Comparison of ENCODE assay signal across 8 cellular contexts in genomic region chr19:44002212-44002565, GRCh38. TPM values are rescaled to one million over a fixed set of nuclear protein-coding genes. Genes with fewer than 3 reads are reported as not detected.
DNase-seq lines count a peak whose midpoint lies in the region; ATAC-seq and TF ChIP-seq lines count a peak whose summit lies in the region.

No MANE protein-coding gene starts in this region.

- TF ChIP-seq RAD21 in IMR-90 (IDR thresholded peaks at IDR 0.05; ENCODE audit: low read length): no peak

- peak overlapping the region; percentile 67 for H3K4me2 ChIP-seq in IMR-90 (ENCODE audit: low read depth, low read length)

- H3K27ac Mint-ChIP-seq in chondrocyte (ENCODE audit: unreplicated experiment): peak overlapping the region; percentile 98

- peak overlapping the region; percentile 91 for H3K14ac ChIP-seq in IMR-90 (replicated peaks; ENCODE audit: low read depth, low read length)

- no peak for TF ChIP-seq POLR2A in IMR-90 (IDR thresholded peaks at IDR 0.05; ENCODE audit: low read depth, low read length)

- no peak overlapping the region for H2BK120ac ChIP-seq in IMR-90 (ENCODE audit: low read depth, low read length)

- dilution Hi-C loops in IMR-90 (cut with HindIII; ENCODE audit: low sequenced_read_pairs, unreplicated experiment): no loop called here

- WGBS in IMR-90 (ENCODE audit: extremely low coverage in 2 of 2, insufficient read length in 1 of 2), 2 experiments: no CpG with 5 or more reads among the region's 8 CpGs

- BruUV-seq in IMR-90 (replicated peaks; lab: Mats Ljungman, UMichigan): no TSS peak

- peak overlapping the region; percentile 82 to 99 for H4K8ac ChIP-seq in IMR-90 (ENCODE audit: low read depth in 2 of 2, low read length in 2 of 2)

- H3K23ac ChIP-seq in IMR-90 (ENCODE audit: low read depth, low read length): 0 out of 2 replicates have a peak overlapping the region, but pooled peaks have one; percentile 85

- intact Hi-C loops in IMR-90 (cut with micrococcal nuclease): loop anchor here (2.0 kb wide), 1 partner anchor 67 kb away; the partner anchor contains the start of gene ZNF45

- H3K4me1 ChIP-seq in IMR-90 (ENCODE audit: control insufficient read depth, insufficient read depth, low read length) (peaks cover 2% of the 10 kb centered on the region; the same call in 1 of the 2 replicates), muscle layer of duodenum (ENCODE audit: control insufficient read depth in 1 of 2, insufficient read depth in 2 of 2, low read length in 2 of 2) (peaks cover 0 to 16% of the 10 kb centered on the region in 2 donors)

- H3K9ac ChIP-seq in IMR-90 (ENCODE audit: low read depth, low read length): peak overlapping the region; percentile 87

- H3K9me3 ChIP-seq in IMR-90 (ENCODE audit: control insufficient read depth, insufficient read depth, low read length) (peaks cover 3% of the 10 kb centered on the region; the same call in 1 of the 2 replicates), muscle layer of duodenum (ENCODE audit: control insufficient read depth in 1 of 2, low read length in 2 of 2) (peaks cover 12 to 29% of the 10 kb centered on the region in 2 donors)

- peak overlapping the region; percentile 79; the same call in 1 of the 2 replicates for H3K56ac ChIP-seq in IMR-90 (ENCODE audit: extremely low read depth, insufficient read depth, low read length)

- DNase-seq in AG08395 (ENCODE audit: low spot score) (peak; percentile 6), IMR-90 (peak; percentile 11), chondrocyte (ENCODE audit: low spot score) (no peak), HuH-7.5 (ENCODE audit: low spot score) (no peak), NK-92 (lab: John Stamatoyannopoulos, UW; ENCODE audit: unreplicated experiment) (no peak), RKO (ENCODE audit: low spot score) (no peak), MV-4-11 (lab: John Stamatoyannopoulos, UW) (no peak)

- H3K18ac ChIP-seq in IMR-90 (ENCODE audit: low read depth, low read length): peak overlapping the region; percentile 58; the same call in 1 of the 2 replicates

- peaks cover 17% of the 10 kb centered on the region for H3K36me3 Mint-ChIP-seq in chondrocyte (ENCODE audit: low read depth)

- no peaks in the 10 kb centered on the region for H3K27me3 Mint-ChIP-seq in chondrocyte (ENCODE audit: low read depth)

- TF ChIP-seq CTCF in IMR-90 (conservative IDR thresholded peaks at IDR 0.05; ENCODE audit: low read depth, low read length): no peak
- TF ChIP-seq CTCF in chondrocyte (IDR thresholded peaks at IDR 0.05): no peak

- H3K9me3 Mint-ChIP-seq in chondrocyte (ENCODE audit: low read depth): peaks cover 22% of the 10 kb centered on the region

- peak overlapping the region; percentile 33 for H2AK9ac ChIP-seq in IMR-90 (replicated peaks; ENCODE audit: low read depth, low read length, poor library complexity)

- H2BK20ac ChIP-seq in IMR-90 (ENCODE audit: low read depth, low read length): no peak overlapping the region

- in situ Hi-C loops in IMR-90 (cut with MboI; ENCODE audit: low sequenced_read_pairs): no loop called here

- H3K27me3 ChIP-seq in IMR-90 (ENCODE audit: control insufficient read depth, insufficient read depth, low read length) (no peaks in the 10 kb centered on the region), muscle layer of duodenum (ENCODE audit: low read depth, low read length) (no peaks in the 10 kb centered on the region)

- H3K4me1 Mint-ChIP-seq in chondrocyte (ENCODE audit: low read depth): peaks cover 17% of the 10 kb centered on the region

- H3K4ac ChIP-seq in IMR-90 (ENCODE audit: low read depth, low read length): peak overlapping the region; percentile 90

- H3K79me1 ChIP-seq in IMR-90 (ENCODE audit: low read depth in 1 of 2, low read length in 2 of 2): peaks cover 3 to 19% of the 10 kb centered on the region in 2 experiments

- no peaks in the 10 kb centered on the region for H3K9me1 ChIP-seq in IMR-90 (ENCODE audit: insufficient read depth, low read length)

- H3K4me3 ChIP-seq in IMR-90 (ENCODE audit: insufficient read depth, low read depth, low read length) (peak overlapping the region; percentile 68), muscle layer of duodenum (ENCODE audit: low read depth in 1 of 2, low read length in 2 of 2) (peak overlapping the region; percentile 83 to 89)

- H3K27ac ChIP-seq in IMR-90 (ENCODE audit: insufficient read depth, low read length) (peak overlapping the region; percentile 70), muscle layer of duodenum (ENCODE audit: low read length) (peak overlapping the region; percentile 65)

- POLR2A ChIA-PET in IMR-90 (lab: Charles Lee; ENCODE audit: unreplicated experiment): no interaction called here

- peak overlapping the region; percentile 99 for H3K4me3 Mint-ChIP-seq in chondrocyte (ENCODE audit: unreplicated experiment)

- no peaks in the 10 kb centered on the region for H4K20me1 ChIP-seq in IMR-90 (ENCODE audit: insufficient read depth, low read length)

- H2AK5ac ChIP-seq in IMR-90 (ENCODE audit: low read depth, low read length): no peak overlapping the region

- ATAC-seq in IMR-90 (ENCODE audit: low read depth): peak; percentile 3; the same call in 1 of the 2 replicates

- peak overlapping the region; percentile 85 for H4K5ac ChIP-seq in IMR-90 (ENCODE audit: low read depth, low read length)

- 0 out of 3 replicates have a peak overlapping the region, but pooled peaks have one; percentile 57 for H2BK15ac ChIP-seq in IMR-90 (ENCODE audit: low read depth, low read length)

- H4K91ac ChIP-seq in IMR-90 (ENCODE audit: insufficient read depth, low read depth, low read length): peak overlapping the region; percentile 90; the same call in 1 of the 2 replicates

- H2AFZ ChIP-seq in IMR-90 (replicated peaks; ENCODE audit: low read length, poor library complexity): peak overlapping the region; percentile 99

- CTCF ChIA-PET in IMR-90 (lab: Yijun Ruan, JAX): no interaction called here

- H2BK5ac ChIP-seq in IMR-90 (ENCODE audit: low read depth, low read length, poor library complexity, severe bottlenecking): peak overlapping the region; percentile 74

- peaks cover under 1% of the 10 kb centered on the region; the same call in 1 of the 2 replicates for H3K36me3 ChIP-seq in IMR-90 (ENCODE audit: control insufficient read depth, insufficient read depth, low read length)
- peaks cover 3 to 25% of the 10 kb centered on the region in 2 donors for H3K36me3 ChIP-seq in muscle layer of duodenum (ENCODE audit: control insufficient read depth in 1 of 2, insufficient read depth in 2 of 2, low read length in 2 of 2)

TF ChIP-seq in IMR-90, 13 proteins besides CTCF, POLR2A, EP300 and RAD21 (continues in another document):
- TF ChIP-seq MXI1 (IDR thresholded peaks at IDR 0.05; ENCODE audit: borderline replicate concordance, low read depth, low read length) (no peak), NFE2L2 (IDR thresholded peaks at IDR 0.05; ENCODE audit: low read depth, low read length) (no peak), ELK1 (IDR thresholded peaks at IDR 0.05; ENCODE audit: borderline replicate concordance, low read depth, low read length) (no peak), MAFK (IDR thresholded peaks at IDR 0.05; ENCODE audit: low read depth, low read length) (no peak), CHD1 (IDR thresholded peaks at IDR 0.05; ENCODE audit: low read depth, low read length) (no peak), CEBPB (IDR thresholded peaks at IDR 0.05; ENCODE audit: low read depth, low read length) (no peak), BHLHE40 (IDR thresholded peaks at IDR 0.05; ENCODE audit: low read depth, low read length) (no peak), FOS (IDR thresholded peaks at IDR 0.05; ENCODE audit: low read depth, low read length) (no peak), RCOR1 (IDR thresholded peaks at IDR 0.05; ENCODE audit: insufficient replicate concordance, low read length) (no peak), SMC3 (IDR thresholded peaks at IDR 0.05; ENCODE audit: low read depth, low read length) (no peak)

RNA-seq across cellular contexts. Expression of gene ZNF230, which starts 0.6 kb away (rescaled TPM):
- 3.4 and 5.0 TPM in 2 replicates for total RNA-seq in IMR-90 (2012; rRNA removed)
- 1.4 and 1.5 TPM in 2 replicates for polyA plus RNA-seq in IMR-90 (2012; rRNA removed)
- polyA plus RNA-seq in IMR-90 (2012; cell fraction: cytosol; rRNA removed): 0.88 and 1.1 TPM in 2 replicates
- 1.2 and 3.7 TPM in 2 replicates for polyA plus RNA-seq in IMR-90 (2012; cell fraction: nucleus; rRNA removed; ENCODE audit: low replicate concordance)
- total RNA-seq in chondrocyte: 2.2 to 3.9 TPM (median 3.3 TPM) in 3 replicates

RNA-seq across cellular contexts. Expression of gene ZNF155, which starts 18.2 kb away (rescaled TPM):
- 9.0 and 10.8 TPM in 2 replicates for total RNA-seq in IMR-90 (2012; rRNA removed)
- polyA plus RNA-seq in IMR-90 (2012; rRNA removed): 2.5 and 3.5 TPM in 2 replicates
- 0.42 and 0.47 TPM in 2 replicates for polyA plus RNA-seq in IMR-90 (2012; cell fraction: cytosol; rRNA removed)
- polyA plus RNA-seq in IMR-90 (2012; cell fraction: nucleus; rRNA removed; ENCODE audit: low replicate concordance): 0.91 and 13.7 TPM in 2 replicates
- total RNA-seq in chondrocyte: 6.6 to 9.9 TPM (median 9.3 TPM) in 3 replicates

RNA-seq across cellular contexts. Expression of gene ZNF222, which starts 23.0 kb away (rescaled TPM):
- total RNA-seq in IMR-90 (2012; rRNA removed) (7.0 and 8.6 TPM in 2 replicates), chondrocyte (5.8 to 8.5 TPM (median 6.3 TPM) in 3 replicates)
- 2.8 and 3.2 TPM in 2 replicates for polyA plus RNA-seq in IMR-90 (2012; rRNA removed)
- 0.76 and 1.6 TPM in 2 replicates for polyA plus RNA-seq in IMR-90 (2012; cell fraction: cytosol; rRNA removed)
- 0.87 and 3.7 TPM in 2 replicates for polyA plus RNA-seq in IMR-90 (2012; cell fraction: nucleus; rRNA removed; ENCODE audit: low replicate concordance)

RNA-seq across cellular contexts. Expression of gene ZNF223, which starts 49.6 kb away (rescaled TPM):
- total RNA-seq in IMR-90 (2012; rRNA removed) (6.1 and 16.5 TPM in 2 replicates), chondrocyte (2.5 to 6.5 TPM (median 5.2 TPM) in 3 replicates)
- 2.1 and 2.3 TPM in 2 replicates for polyA plus RNA-seq in IMR-90 (2012; rRNA removed)
- polyA plus RNA-seq in IMR-90 (2012; cell fraction: cytosol; rRNA removed): 0.56 and 0.64 TPM in 2 replicates
- 1.1 and 5.6 TPM in 2 replicates for polyA plus RNA-seq in IMR-90 (2012; cell fraction: nucleus; rRNA removed; ENCODE audit: low replicate concordance)

RNA-seq across cellular contexts. Expression of gene ZNF221, which starts 51.2 kb away (rescaled TPM):
- total RNA-seq in IMR-90 (2012; rRNA removed) (10.3 and 10.6 TPM in 2 replicates), chondrocyte (7.9 to 9.2 TPM (median 8.7 TPM) in 3 replicates)
- 0.93 and 1.0 TPM in 2 replicates for polyA plus RNA-seq in IMR-90 (2012; rRNA removed)
- 0.26 and 0.50 TPM in 2 replicates for polyA plus RNA-seq in IMR-90 (2012; cell fraction: cytosol; rRNA removed)
- 0.13 and 1.8 TPM in 2 replicates for polyA plus RNA-seq in IMR-90 (2012; cell fraction: nucleus; rRNA removed; ENCODE audit: low replicate concordance)

Comparison
In these comparisons a context has a peak if more than half of its experiments do, and no peak if none do; other contexts are left out.
1. DNase-seq: peak in AG08395 (single experiment) and IMR-90 (single experiment); none in chondrocyte (single experiment), HuH-7.5 (single experiment), NK-92 (single experiment), RKO (single experiment) and MV-4-11 (single experiment).